ENCODE assay signal across 16 cellular contexts in genomic region chr1:201692307-201693018, GRCh38.
"Had no signal": no experiment of that assay in that cellular context is flagged by ENCODE, and none has a peak within 500 bp of the region (broad histone marks: within the 10 kb centered on the region; RNA-seq: fewer than 3 reads in every experiment).

No MANE protein-coding gene starts in this region.

- H3K4me3 ChIP-seq: dorsolateral prefrontal cortex, right lobe of liver, spleen had no signal

- H3K4me1 ChIP-seq: right lobe of liver, spleen had no signal

- H3K27ac ChIP-seq: right lobe of liver, spleen had no signal

- H3K36me3 ChIP-seq: right lobe of liver, spleen had no signal

- DNase-seq: activated CD4-positive, alpha-beta T cell treated with anti-CD3 and anti-CD28 coated beads, Interleukin-2, amount 50 U/mL, for 1 hour; activated naive CD4-positive, alpha-beta T cell treated with anti-CD3 and anti-CD28 coated beads for 36 hours; activated naive CD8-positive, alpha-beta T cell treated with anti-CD3 and anti-CD28 coated beads, Interleukin-2, amount 50 U/mL, for 24 hours; aorta; dorsolateral prefrontal cortex; erythroblast; hippocampal formation; kidney; mesenchymal stem cell; natural killer cell; nucleus accumbens; right lobe of liver; spleen; stimulated activated naive CD8-positive, alpha-beta T cell treated with anti-CD3 and anti-CD28 coated beads, Interleukin-15, amount 100 ng/mL, for 72 hours had no signal

- H3K9me3 ChIP-seq: right lobe of liver, spleen had no signal

- ATAC-seq: activated CD4-positive, CD25-positive, alpha-beta regulatory T cell treated with anti-CD3 and anti-CD28 coated beads, Interleukin-2, amount 50 U/mL, for 24 hours; activated naive CD8-positive, alpha-beta T cell treated with anti-CD3 and anti-CD28 coated beads, Interleukin-2, amount 50 U/mL, for 24 hours; activated T-helper 17 cell treated with anti-CD3 and anti-CD28 coated beads, Interleukin-2, amount 50 U/mL, for 72 hours; natural killer cell; right lobe of liver; stimulated activated naive CD8-positive, alpha-beta T cell treated with anti-CD3 and anti-CD28 coated beads, Interleukin-15, amount 100 ng/mL, for 72 hours had no signal

- H3K27me3 ChIP-seq: dorsolateral prefrontal cortex, right lobe of liver had no signal
